ENCODE assay signal across 22 cellular contexts in the genomic region with DNA sequence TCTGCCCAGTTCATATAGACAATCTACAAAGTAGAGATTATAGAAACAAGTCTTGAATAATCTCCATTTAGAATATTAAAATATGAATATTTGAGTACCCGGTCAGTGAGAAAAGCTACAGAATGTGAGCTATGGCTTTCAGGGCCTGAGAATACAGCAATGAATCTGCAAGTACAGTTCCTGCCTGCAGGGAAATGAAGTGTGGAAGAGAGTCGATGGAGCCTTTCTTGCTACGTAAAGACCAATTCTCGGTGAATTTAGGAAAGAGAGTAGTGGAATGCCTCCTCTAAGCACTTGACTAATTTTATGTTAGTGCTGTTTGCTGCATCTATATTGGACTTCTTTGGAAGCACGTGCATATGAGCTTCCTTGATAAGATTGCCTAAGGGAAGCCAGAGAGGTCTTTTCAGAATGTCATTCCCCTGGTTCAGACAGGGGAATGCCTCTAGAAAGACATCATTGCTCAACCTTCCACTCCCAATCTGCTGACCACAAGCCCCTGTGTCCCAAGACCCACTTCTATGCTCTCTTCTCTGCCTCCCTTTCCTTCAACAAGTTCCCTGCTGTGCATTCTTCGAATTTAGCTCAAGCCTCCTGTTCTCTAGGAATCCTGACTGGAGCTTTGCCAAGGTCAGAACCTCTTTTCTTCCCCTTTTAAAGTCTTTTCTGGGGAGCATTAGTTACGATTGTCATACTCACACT. TPM values are rescaled to one million over a fixed set of nuclear protein-coding genes. Genes with fewer than 3 reads are reported as not detected.
"Had no signal": no experiment of that assay in that cellular context is flagged by ENCODE, and none has a peak within 500 bp of the region (broad histone marks: within the 10 kb centered on the region; RNA-seq: fewer than 3 reads in every experiment).

No MANE protein-coding gene starts in this region.

- H3K4me1 ChIP-seq: colonic mucosa, esophagus muscularis mucosa, lower lobe of right lung, psoas muscle, spleen had no signal

- H3K4me3 Mint-ChIP-seq: activated CD8-positive, alpha-beta T cell treated with anti-CD3 and anti-CD28 coated beads for 36 hours; activated naive CD8-positive, alpha-beta T cell; activated T-cell treated with anti-CD3 and anti-CD28 coated beads, Interleukin-2, amount 50 U/mL, for 72 hours; immature natural killer cell; neural crest cell; stimulated activated naive CD8-positive, alpha-beta T cell treated with anti-CD3 and anti-CD28 coated beads, Interleukin-15, amount 100 ng/mL, for 72 hours had no signal

- H3K27me3 ChIP-seq: body of pancreas, colonic mucosa, esophagus muscularis mucosa, right lobe of liver, spleen, upper lobe of left lung had no signal

- H3K27ac Mint-ChIP-seq: activated CD8-positive, alpha-beta T cell treated with anti-CD3 and anti-CD28 coated beads for 36 hours; activated naive CD8-positive, alpha-beta T cell; activated T-cell treated with anti-CD3 and anti-CD28 coated beads, Interleukin-2, amount 50 U/mL, for 72 hours; immature natural killer cell; stimulated activated naive CD8-positive, alpha-beta T cell treated with anti-CD3 and anti-CD28 coated beads, Interleukin-15, amount 100 ng/mL, for 72 hours had no signal

- H3K9me3 ChIP-seq: body of pancreas, colonic mucosa, esophagus muscularis mucosa, lower lobe of right lung, psoas muscle, right lobe of liver, spleen, upper lobe of left lung had no signal

- H3K36me3 ChIP-seq: colonic mucosa, esophagus muscularis mucosa, lower lobe of right lung, right lobe of liver, spleen, upper lobe of left lung had no signal

- H3K27ac ChIP-seq: body of pancreas, colonic mucosa, esophagus muscularis mucosa, lower lobe of right lung, psoas muscle, right lobe of liver, spleen, upper lobe of left lung, VCaP had no signal

- H3K27me3 Mint-ChIP-seq: activated naive CD8-positive, alpha-beta T cell had no signal

- H3K4me3 ChIP-seq: body of pancreas, colonic mucosa, esophagus muscularis mucosa, lower lobe of right lung, psoas muscle, right lobe of liver, spleen, upper lobe of left lung had no signal

- H3K9me3 Mint-ChIP-seq: activated CD8-positive, alpha-beta T cell treated with anti-CD3 and anti-CD28 coated beads for 36 hours; activated T-cell treated with anti-CD3 and anti-CD28 coated beads, Interleukin-2, amount 50 U/mL, for 72 hours; neural crest cell; stimulated activated naive CD8-positive, alpha-beta T cell treated with anti-CD3 and anti-CD28 coated beads, Interleukin-15, amount 100 ng/mL, for 72 hours had no signal

- H3K36me3 Mint-ChIP-seq: activated naive CD8-positive, alpha-beta T cell; immature natural killer cell had no signal

- H3K4me1 Mint-ChIP-seq: immature natural killer cell; stimulated activated naive CD8-positive, alpha-beta T cell treated with anti-CD3 and anti-CD28 coated beads, Interleukin-15, amount 100 ng/mL, for 72 hours had no signal

- DNase-seq: activated CD4-positive, alpha-beta T cell treated with anti-CD3 and anti-CD28 coated beads for 48 hours; activated CD8-positive, alpha-beta T cell treated with anti-CD3 and anti-CD28 coated beads for 36 hours; activated gamma-delta T cell; activated T-cell treated with anti-CD3 and anti-CD28 coated beads, Interleukin-2, amount 50 U/mL, for 72 hours; amygdala; body of pancreas; caudate nucleus; colonic mucosa; glutamatergic neuron; immature natural killer cell; lower lobe of right lung; midbrain; psoas muscle; right lobe of liver; spleen; stimulated activated naive CD8-positive, alpha-beta T cell treated with anti-CD3 and anti-CD28 coated beads, Interleukin-15, amount 100 ng/mL, for 72 hours; upper lobe of left lung had no signal

RNA-seq across cellular contexts. Expression of gene GPC6, which starts 41.9 kb away (rescaled TPM):
- total RNA-seq: activated CD8-positive, alpha-beta T cell treated with anti-CD3 and anti-CD28 coated beads for 36 hours; activated T-cell treated with anti-CD3 and anti-CD28 coated beads, Interleukin-2, amount 50 U/mL, for 72 hours; T-helper 1 cell treated with Interleukin-12 subunit alpha and Interleukin-12 subunit beta and Interleukin-4 antibody, amounts not matched to agents 30 ng/mL and 1 ng/mL, for 36 hours had no signal
- polyA plus RNA-seq: immature natural killer cell had no signal
